Comparison of ENCODE assay signal across 14 cellular contexts in the genomic region with DNA sequence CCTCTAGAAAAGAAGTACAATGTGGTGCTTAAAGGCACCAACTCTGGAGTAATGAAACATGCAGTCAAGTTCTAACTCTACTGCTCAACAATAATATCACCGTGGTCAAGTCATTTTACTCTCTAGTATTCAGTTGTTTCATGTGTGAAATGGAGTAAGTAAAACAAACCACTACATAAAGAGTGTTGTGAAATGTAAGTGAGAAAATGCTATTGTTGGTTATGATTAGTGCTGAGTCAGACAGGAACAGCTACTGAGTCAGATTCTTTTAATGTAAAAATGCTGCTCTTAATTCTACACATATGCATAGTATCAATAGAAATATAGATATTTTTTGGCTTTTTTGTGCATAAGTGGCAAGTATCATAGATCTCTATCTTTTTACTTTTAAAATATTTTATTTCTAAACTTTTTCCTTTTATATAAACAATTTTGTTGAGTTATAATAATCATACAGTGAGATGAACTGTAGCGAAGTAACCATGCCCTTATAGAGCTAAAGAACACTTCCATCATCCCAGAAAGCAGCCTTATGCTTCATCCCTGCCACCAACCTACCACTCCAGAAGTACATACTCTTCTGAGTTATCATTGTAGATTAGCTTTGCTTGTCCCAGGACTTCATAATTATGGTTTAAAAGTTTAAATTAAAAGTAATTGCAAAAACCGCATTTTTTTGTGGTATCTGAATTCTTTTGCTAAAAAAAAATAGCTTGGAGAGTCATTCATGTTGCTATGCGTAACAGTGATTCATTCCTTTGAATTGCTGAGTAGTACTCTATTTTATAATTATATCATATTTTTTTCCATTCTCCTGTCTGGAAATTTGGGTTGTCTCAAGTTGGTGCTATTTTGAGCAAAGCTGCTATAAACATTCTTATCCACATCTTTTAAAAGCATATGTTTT.
DNase-seq lines count a peak whose midpoint lies in the region; ATAC-seq and TF ChIP-seq lines count a peak whose summit lies in the region.
"Had no signal": no experiment of that assay in that cellular context is flagged by ENCODE, and none has a peak within 500 bp of the region (broad histone marks: within the 10 kb centered on the region; RNA-seq: fewer than 3 reads in every experiment).

No MANE protein-coding gene starts in this region.

- H3K4me3 ChIP-seq in breast epithelium (no peak overlapping the region), mammary epithelial cell (replicated peaks in 1 of 3; ENCODE audit: insufficient read depth in 1 of 3, low read depth in 2 of 3, low read length in 3 of 3) (no peak overlapping the region)
- H3K4me3 ChIP-seq: gastroesophageal sphincter, uterus had no signal

- TF ChIP-seq CTCF in MCF 10A (IDR thresholded peaks at IDR 0.05; ENCODE audit: unreplicated experiment) (no peak), breast epithelium (IDR thresholded peaks at IDR 0.05) (no peak), mammary epithelial cell (conservative IDR thresholded peaks at IDR 0.05 in 1 of 2, IDR thresholded peaks at IDR 0.05 in 1 of 2; ENCODE audit: extremely low read depth in 1 of 2, insufficient read depth in 1 of 2, low read depth in 1 of 2, low read length in 2 of 2) (no peak)

- H3K36me3 ChIP-seq in breast epithelium, result no peaks in the 10 kb centered on the region
- no peaks in the 10 kb centered on the region for H3K36me3 ChIP-seq in mammary epithelial cell (ENCODE audit: insufficient read depth, low read length)
- H3K36me3 ChIP-seq: gastroesophageal sphincter, uterus had no signal

- no peak overlapping the region for H3K27ac ChIP-seq in breast epithelium
- peak overlapping the region; percentile 7 for H3K27ac ChIP-seq in mammary epithelial cell (ENCODE audit: insufficient read depth, low read depth, low read length)
- H3K27ac ChIP-seq: gastroesophageal sphincter, uterus had no signal

- intact Hi-C loops in MCF 10A (cut with micrococcal nuclease), result loop anchor here (1.0 kb wide), 1 partner anchor 22 kb away; no protein-coding TSS in a partner anchor
- intact Hi-C loops in breast epithelium (cut with DNase I; ENCODE audit: low total_unique reads), result no loop called here
- intact Hi-C loops in mammary epithelial cell (cut with micrococcal nuclease), result no loop called here
- intact Hi-C loops in activated T-helper 1 cell treated with anti-CD3 and anti-CD28 coated beads, Interleukin-12 subunit alpha, Interleukin-12 subunit beta, Interleukin-2, Interleukin-4 antibody, amounts not matched to agents 30 ng/mL and 10 ng/mL and 1 ng/mL, durations not matched to agents 14 hours and 24 hours and 36 hours (cut with micrococcal nuclease), result no loop called here

- DNase-seq in MCF 10A (ENCODE audit: unreplicated experiment), result peak; percentile 84
- no peak for DNase-seq in breast epithelium (ENCODE audit: low spot score in 2 of 2)
- DNase-seq in HPDE6-E6E7 (ENCODE audit: extremely low spot score), result peak; percentile 63
- DNase-seq in mammary epithelial cell, result peak; percentile 80
- DNase-seq in stromal cell of bone marrow (ENCODE audit: low read depth), result peak; percentile 75
- no peak for DNase-seq in activated T-helper 1 cell treated with anti-CD3 and anti-CD28 coated beads, Interleukin-12 subunit alpha, Interleukin-12 subunit beta, Interleukin-2, Interleukin-4 antibody, amounts not matched to agents 30 ng/mL and 10 ng/mL and 1 ng/mL, durations not matched to agents 14 hours and 24 hours and 36 hours (ENCODE audit: low spot score)
- no peak for DNase-seq in stimulated activated CD4-positive, alpha-beta T cell treated with anti-CD3 and anti-CD28 coated beads, Interleukin-12 subunit alpha, Interleukin-12 subunit beta, amount 100 ng/mL, for 4 hours
- DNase-seq: NCI-H2171 treated with DMSO at 0.1 percent for 48 hours; stimulated activated CD4-positive, alpha-beta T cell treated with anti-CD3 and anti-CD28 coated beads, Interleukin-4, amount 100 ng/mL, for 4 hours; uterus had no signal

- dilution Hi-C loops in mammary epithelial cell (cut with HindIII; ENCODE audit: low sequenced_read_pairs), result no loop called here

- no peak for TF ChIP-seq POLR2A in breast epithelium (IDR thresholded peaks at IDR 0.05)

- H3K27me3 ChIP-seq in breast epithelium (no peaks in the 10 kb centered on the region), mammary epithelial cell (ENCODE audit: insufficient read depth, low read length) (peaks cover 19% of the 10 kb centered on the region)
- H3K27me3 ChIP-seq: gastroesophageal sphincter, uterus had no signal

- H4K20me1 ChIP-seq in mammary epithelial cell (ENCODE audit: insufficient read depth, low read length), result no peaks in the 10 kb centered on the region

- no peaks in the 10 kb centered on the region for H3K27me3 Mint-ChIP-seq in MCF 10A (ENCODE audit: insufficient read depth, unreplicated experiment)
- H3K27me3 Mint-ChIP-seq in activated T-helper 1 cell treated with anti-CD3 and anti-CD28 coated beads, Interleukin-12 subunit alpha, Interleukin-12 subunit beta, Interleukin-2, Interleukin-4 antibody, amounts not matched to agents 30 ng/mL and 10 ng/mL and 1 ng/mL, durations not matched to agents 14 hours and 24 hours and 36 hours (ENCODE audit: insufficient read depth), result no peaks in the 10 kb centered on the region
- H3K27me3 Mint-ChIP-seq: activated naive CD8-positive, alpha-beta T cell; B cell had no signal

- H3K79me2 ChIP-seq in mammary epithelial cell (ENCODE audit: insufficient read depth, low read length), result no peaks in the 10 kb centered on the region

- in situ Hi-C loops in mammary epithelial cell (cut with MboI; ENCODE audit: low sequenced_read_pairs in 2 of 2), result no loop called here

- no peak for ATAC-seq in GM21423 (IDR thresholded peaks at IDR 0.05; ENCODE audit: unreplicated experiment)
- ATAC-seq: gastroesophageal sphincter had no signal

- CTCF ChIA-PET in MCF 10A (lab: Yijun Ruan, JAX) (interaction anchor here (0.6 to 1.0 kb wide), 2 partner anchors 20 to 1129 kb away, joined by 3 read pairs; no protein-coding TSS in a partner anchor), mammary epithelial cell (lab: Charles Lee; ENCODE audit: low non-redundant PET) (interaction anchor here (0.6 kb wide), 1 partner anchor 22 kb away, joined by 3 read pairs; no protein-coding TSS in a partner anchor)

- H3K9me3 ChIP-seq in breast epithelium, result peaks cover 5 to 12% of the 10 kb centered on the region in 2 donors
- peaks cover 12% of the 10 kb centered on the region for H3K9me3 ChIP-seq in mammary epithelial cell (replicated peaks; ENCODE audit: insufficient read depth, low read length)

- POLR2A ChIA-PET in MCF 10A (lab: Yijun Ruan, JAX), result interaction anchor here (0.5 to 2.7 kb wide), 8 partner anchors 10 to 567 kb away, joined by 3 to 12 read pairs (median 3); no protein-coding TSS in a partner anchor

- WGBS in mammary epithelial cell (ENCODE audit: low coverage, missing lambda C conversion rate), result 52% methylated on average over 4 of the region's 4 CpGs

- H2AFZ ChIP-seq in mammary epithelial cell (ENCODE audit: low read depth, low read length), result no peak overlapping the region

- no peak overlapping the region for H3K9ac ChIP-seq in mammary epithelial cell (ENCODE audit: insufficient read depth, low read length)

- peak overlapping the region; percentile 19 for H3K4me2 ChIP-seq in mammary epithelial cell (ENCODE audit: insufficient read depth, low read depth, low read length)

- BruUV-seq in MCF 10A (replicated peaks; lab: Mats Ljungman, UMichigan) (no TSS peak), mammary epithelial cell (replicated peaks; lab: Mats Ljungman, UMichigan) (no TSS peak)

- H3K4me1 Mint-ChIP-seq in MCF 10A (ENCODE audit: insufficient read depth, unreplicated experiment), result peaks cover 6% of the 10 kb centered on the region
- H3K4me1 Mint-ChIP-seq in activated T-helper 1 cell treated with anti-CD3 and anti-CD28 coated beads, Interleukin-12 subunit alpha, Interleukin-12 subunit beta, Interleukin-2, Interleukin-4 antibody, amounts not matched to agents 30 ng/mL and 10 ng/mL and 1 ng/mL, durations not matched to agents 14 hours and 24 hours and 36 hours (ENCODE audit: low read depth), result no peaks in the 10 kb centered on the region

- H3K4me1 ChIP-seq in breast epithelium, result no peaks in the 10 kb centered on the region
- H3K4me1 ChIP-seq in mammary epithelial cell (ENCODE audit: insufficient read depth, low read length), result peaks cover 4% of the 10 kb centered on the region
- H3K4me1 ChIP-seq: gastroesophageal sphincter, uterus had no signal

- peaks cover 17% of the 10 kb centered on the region for H3K9me3 Mint-ChIP-seq in MCF 10A (ENCODE audit: unreplicated experiment)
- H3K9me3 Mint-ChIP-seq in activated T-helper 1 cell treated with anti-CD3 and anti-CD28 coated beads, Interleukin-12 subunit alpha, Interleukin-12 subunit beta, Interleukin-2, Interleukin-4 antibody, amounts not matched to agents 30 ng/mL and 10 ng/mL and 1 ng/mL, durations not matched to agents 14 hours and 24 hours and 36 hours, result peaks cover 7% of the 10 kb centered on the region

- H3K4me3 Mint-ChIP-seq in MCF 10A (ENCODE audit: unreplicated experiment), result no peak overlapping the region
- no peak overlapping the region for H3K4me3 Mint-ChIP-seq in activated T-helper 1 cell treated with anti-CD3 and anti-CD28 coated beads, Interleukin-12 subunit alpha, Interleukin-12 subunit beta, Interleukin-2, Interleukin-4 antibody, amounts not matched to agents 30 ng/mL and 10 ng/mL and 1 ng/mL, durations not matched to agents 14 hours and 24 hours and 36 hours
- H3K4me3 Mint-ChIP-seq: activated naive CD8-positive, alpha-beta T cell; B cell had no signal

- no peaks in the 10 kb centered on the region for H3K36me3 Mint-ChIP-seq in MCF 10A (ENCODE audit: insufficient read depth, unreplicated experiment)
- H3K36me3 Mint-ChIP-seq in activated T-helper 1 cell treated with anti-CD3 and anti-CD28 coated beads, Interleukin-12 subunit alpha, Interleukin-12 subunit beta, Interleukin-2, Interleukin-4 antibody, amounts not matched to agents 30 ng/mL and 10 ng/mL and 1 ng/mL, durations not matched to agents 14 hours and 24 hours and 36 hours (ENCODE audit: low read depth), result no peaks in the 10 kb centered on the region

- H3K27ac Mint-ChIP-seq in MCF 10A (ENCODE audit: low read depth, unreplicated experiment), result peak overlapping the region; percentile 13
- H3K27ac Mint-ChIP-seq in activated T-helper 1 cell treated with anti-CD3 and anti-CD28 coated beads, Interleukin-12 subunit alpha, Interleukin-12 subunit beta, Interleukin-2, Interleukin-4 antibody, amounts not matched to agents 30 ng/mL and 10 ng/mL and 1 ng/mL, durations not matched to agents 14 hours and 24 hours and 36 hours, result no peak overlapping the region
- H3K27ac Mint-ChIP-seq: activated naive CD8-positive, alpha-beta T cell; B cell had no signal

Comparison
In these comparisons a context has a peak if more than half of its experiments do, and no peak if none do; other contexts are left out.
1. DNase-seq: peak in MCF 10A (single experiment), HPDE6-E6E7 (single experiment), mammary epithelial cell (single experiment) and stromal cell of bone marrow (single experiment); none in breast epithelium (0 of 2), activated T-helper 1 cell treated with anti-CD3 and anti-CD28 coated beads, Interleukin-12 subunit alpha, Interleukin-12 subunit beta, Interleukin-2, Interleukin-4 antibody, amounts not matched to agents 30 ng/mL and 10 ng/mL and 1 ng/mL, durations not matched to agents 14 hours and 24 hours and 36 hours (single experiment) and stimulated activated CD4-positive, alpha-beta T cell treated with anti-CD3 and anti-CD28 coated beads, Interleukin-12 subunit alpha, Interleukin-12 subunit beta, amount 100 ng/mL, for 4 hours (single experiment).